In genomic region chr4:158018831-158019230, GRCh38 we compare ENCODE assay signal across 19 cellular contexts.
"Had no signal": no experiment of that assay in that cellular context is flagged by ENCODE, and none has a peak within 500 bp of the region (broad histone marks: within the 10 kb centered on the region; RNA-seq: fewer than 3 reads in every experiment).

No MANE protein-coding gene starts in this region.

- H3K36me3 Mint-ChIP-seq: activated naive CD4-positive, alpha-beta T cell treated with anti-CD3 and anti-CD28 coated beads, Interleukin-2, amount 10 ng/mL, durations not matched to agents 7 days and 5 days had no signal

- H3K9me3 ChIP-seq: suprapubic skin had no signal

- DNase-seq: activated CD4-positive, alpha-beta T cell treated with anti-CD3 and anti-CD28 coated beads, Interleukin-2, amount 10 ng/mL, durations not matched to agents 24 days and 14 days; activated CD8-positive, alpha-beta T cell treated with anti-CD3 and anti-CD28 coated beads for 36 hours; activated effector memory CD4-positive, alpha-beta T cell treated with Interleukin-2 at 50 U/mL for 16 hours; activated naive CD4-positive, alpha-beta T cell treated with anti-CD3 and anti-CD28 coated beads, Interleukin-2, amount 10 ng/mL, durations not matched to agents 7 days and 5 days; activated naive CD8-positive, alpha-beta T cell treated with anti-CD3 and anti-CD28 coated beads, Interleukin-2, amount 50 U/mL, for 24 hours; activated T-cell treated with anti-CD3 and anti-CD28 coated beads, Interleukin-2, amount 50 U/mL, for 24 hours; anterior cingulate cortex; effector memory CD4-positive, alpha-beta T cell; mesendoderm; nephron progenitor cell; stimulated activated CD4-positive, alpha-beta T cell treated with anti-CD3 and anti-CD28 coated beads, Interleukin-15, amount 100 ng/mL, for 24 hours; stimulated activated CD4-positive, alpha-beta T cell treated with anti-CD3 and anti-CD28 coated beads, Interleukin-2, amount 100 ng/mL, for 48 hours; stimulated activated naive CD8-positive, alpha-beta T cell treated with anti-CD3 and anti-CD28 coated beads, Interleukin-15, amount 100 ng/mL, for 72 hours; T1000 had no signal

- H3K9me3 Mint-ChIP-seq: activated CD4-positive, alpha-beta T cell treated with anti-CD3 and anti-CD28 coated beads, Interleukin-2, amount 10 ng/mL, durations not matched to agents 24 days and 14 days; activated CD8-positive, alpha-beta T cell treated with anti-CD3 and anti-CD28 coated beads for 36 hours; activated naive CD4-positive, alpha-beta T cell treated with anti-CD3 and anti-CD28 coated beads, Interleukin-2, amount 10 ng/mL, durations not matched to agents 7 days and 5 days; activated naive CD8-positive, alpha-beta T cell treated with anti-CD3 and anti-CD28 coated beads, Interleukin-2, amount 50 U/mL, for 24 hours; activated T-cell treated with anti-CD3 and anti-CD28 coated beads, Interleukin-2, amount 50 U/mL, for 24 hours; nephron progenitor cell; stimulated activated naive CD8-positive, alpha-beta T cell treated with anti-CD3 and anti-CD28 coated beads, Interleukin-15, amount 100 ng/mL, for 72 hours; type B pancreatic cell had no signal

- H3K27me3 Mint-ChIP-seq: activated CD4-positive, alpha-beta T cell treated with anti-CD3 and anti-CD28 coated beads, Interleukin-2, amount 10 ng/mL, durations not matched to agents 24 days and 14 days; activated naive CD4-positive, alpha-beta T cell treated with anti-CD3 and anti-CD28 coated beads, Interleukin-2, amount 10 ng/mL, durations not matched to agents 7 days and 5 days; activated naive CD8-positive, alpha-beta T cell treated with anti-CD3 and anti-CD28 coated beads, Interleukin-2, amount 50 U/mL, for 24 hours; activated T-cell treated with anti-CD3 and anti-CD28 coated beads, Interleukin-2, amount 50 U/mL, for 24 hours; progenitor cell of endocrine pancreas; stimulated activated naive CD8-positive, alpha-beta T cell treated with anti-CD3 and anti-CD28 coated beads, Interleukin-15, amount 100 ng/mL, for 72 hours had no signal

- FAIRE-seq: bronchial epithelial cell had no signal

- H3K27me3 ChIP-seq: suprapubic skin had no signal

- H3K27ac ChIP-seq: suprapubic skin had no signal

- H3K4me3 Mint-ChIP-seq: activated CD4-positive, alpha-beta T cell treated with anti-CD3 and anti-CD28 coated beads, Interleukin-2, amount 10 ng/mL, durations not matched to agents 24 days and 14 days; activated CD8-positive, alpha-beta T cell treated with anti-CD3 and anti-CD28 coated beads for 36 hours; activated naive CD4-positive, alpha-beta T cell treated with anti-CD3 and anti-CD28 coated beads, Interleukin-2, amount 10 ng/mL, durations not matched to agents 7 days and 5 days; activated naive CD8-positive, alpha-beta T cell treated with anti-CD3 and anti-CD28 coated beads, Interleukin-2, amount 50 U/mL, for 24 hours; activated T-cell treated with anti-CD3 and anti-CD28 coated beads, Interleukin-2, amount 50 U/mL, for 24 hours; nephron progenitor cell; stimulated activated naive CD8-positive, alpha-beta T cell treated with anti-CD3 and anti-CD28 coated beads, Interleukin-15, amount 100 ng/mL, for 72 hours had no signal

- H3K4me1 Mint-ChIP-seq: activated CD4-positive, alpha-beta T cell treated with anti-CD3 and anti-CD28 coated beads, Interleukin-2, amount 10 ng/mL, durations not matched to agents 24 days and 14 days; activated naive CD4-positive, alpha-beta T cell treated with anti-CD3 and anti-CD28 coated beads, Interleukin-2, amount 10 ng/mL, durations not matched to agents 7 days and 5 days; activated naive CD8-positive, alpha-beta T cell treated with anti-CD3 and anti-CD28 coated beads, Interleukin-2, amount 50 U/mL, for 24 hours; stimulated activated naive CD8-positive, alpha-beta T cell treated with anti-CD3 and anti-CD28 coated beads, Interleukin-15, amount 100 ng/mL, for 72 hours had no signal

- H3K27ac Mint-ChIP-seq: activated CD4-positive, alpha-beta T cell treated with anti-CD3 and anti-CD28 coated beads, Interleukin-2, amount 10 ng/mL, durations not matched to agents 24 days and 14 days; activated CD8-positive, alpha-beta T cell treated with anti-CD3 and anti-CD28 coated beads for 36 hours; activated naive CD4-positive, alpha-beta T cell treated with anti-CD3 and anti-CD28 coated beads, Interleukin-2, amount 10 ng/mL, durations not matched to agents 7 days and 5 days; activated naive CD8-positive, alpha-beta T cell treated with anti-CD3 and anti-CD28 coated beads, Interleukin-2, amount 50 U/mL, for 24 hours; activated T-cell treated with anti-CD3 and anti-CD28 coated beads, Interleukin-2, amount 50 U/mL, for 24 hours; nephron progenitor cell; stimulated activated naive CD8-positive, alpha-beta T cell treated with anti-CD3 and anti-CD28 coated beads, Interleukin-15, amount 100 ng/mL, for 72 hours had no signal

- ATAC-seq: activated CD8-positive, alpha-beta T cell treated with anti-CD3 and anti-CD28 coated beads for 36 hours; activated naive CD8-positive, alpha-beta T cell treated with anti-CD3 and anti-CD28 coated beads, Interleukin-2, amount 50 U/mL, for 24 hours; stimulated activated naive CD8-positive, alpha-beta T cell treated with anti-CD3 and anti-CD28 coated beads, Interleukin-15, amount 100 ng/mL, for 72 hours had no signal

- H3K36me3 ChIP-seq: suprapubic skin had no signal

- H3K4me3 ChIP-seq: skin epidermis, suprapubic skin had no signal
